ENCODE assay signal across 10 cellular contexts in genomic region chr12:11555743-11556625, GRCh38.
A peak's percentile ranks its signal among the peaks of the same experiment; 100 is the strongest.
DNase-seq lines count a peak whose midpoint lies in the region; ATAC-seq, FAIRE-seq and TF ChIP-seq lines count a peak whose summit lies in the region.
"Had no signal": no experiment of that assay in that cellular context is flagged by ENCODE, and none has a peak within 500 bp of the region (broad histone marks: within the 10 kb centered on the region; RNA-seq: fewer than 3 reads in every experiment).

No MANE protein-coding gene starts in this region.

- no peak for TF ChIP-seq POLR2A in A549 (IDR thresholded peaks at IDR 0.05; ENCODE audit: low read length)

- DNase-seq in A549 (ENCODE audit: low read depth in 1 of 2, low spot score in 1 of 2) (no peak), left lung (no peak), HCEC 1CT (no peak), A172 (ENCODE audit: low spot score) (no peak), NCI-H1417 (lab: John Stamatoyannopoulos, UW) (no peak)
- no peak for DNase-seq in activated CD8-positive, alpha-beta T cell treated with anti-CD3 and anti-CD28 coated beads, Interleukin-2, amount 10 ng/mL, durations not matched to agents 7 days and 5 days
- DNase-seq in effector memory CD8-positive, alpha-beta T cell: no peak
- DNase-seq: activated gamma-delta T cell treated with Interleukin-2 at 50 U/mL for 16 hours, NCI-H526 treated with DMSO at 0.1 percent for 48 hours had no signal

- POLR2A ChIA-PET in A549 (lab: Yijun Ruan, JAX): interaction anchor here (1.0 kb wide), 1 partner anchor 477 kb away, joined by 3 read pairs; no protein-coding TSS in a partner anchor
- POLR2A ChIA-PET in activated CD8-positive, alpha-beta T cell treated with anti-CD3 and anti-CD28 coated beads, Interleukin-2, amount 10 ng/mL, durations not matched to agents 7 days and 5 days (lab: Charles Lee): interaction anchor here (1.5 kb wide), 1 partner anchor 11 kb away, joined by 4 read pairs; no protein-coding TSS in a partner anchor

- FAIRE-seq in A549 (lab: Jason Lieb, UNC): peak; percentile 7

- CTCF ChIA-PET in A549 (lab: Yijun Ruan, JAX): interaction anchor here (0.6 to 2.6 kb wide), 10 partner anchors 11 to 785 kb away, joined by 3 to 29 read pairs (median 4); no protein-coding TSS in a partner anchor
- CTCF ChIA-PET in activated CD8-positive, alpha-beta T cell treated with anti-CD3 and anti-CD28 coated beads, Interleukin-2, amount 10 ng/mL, durations not matched to agents 7 days and 5 days (lab: Charles Lee): interaction anchor here (0.9 to 3.6 kb wide), 9 partner anchors 11 to 481 kb away, joined by 3 to 32 read pairs (median 6); no protein-coding TSS in a partner anchor

- intact Hi-C loops in left lung (cut with DNase I): no loop called here

- H3K4me3 ChIP-seq in A549 (no peak overlapping the region), GM12875 (ENCODE audit: low read depth, low read length) (peak overlapping the region; percentile 22), left lung (peak overlapping the region in 1 of 2 donors; percentile 8)

- no peak overlapping the region for H3K27ac ChIP-seq in A549
- H3K27ac ChIP-seq in left lung: no peak overlapping the region

- WGBS in A549 (ENCODE audit: missing lambda C conversion rate): 25% methylated on average over 11 of the region's 11 CpGs

- H3K27ac Mint-ChIP-seq in activated CD8-positive, alpha-beta T cell treated with anti-CD3 and anti-CD28 coated beads, Interleukin-2, amount 10 ng/mL, durations not matched to agents 7 days and 5 days: peak overlapping the region; percentile 28
- no peak overlapping the region for H3K27ac Mint-ChIP-seq in effector memory CD8-positive, alpha-beta T cell

- no peak for TF ChIP-seq CTCF in A549 (IDR thresholded peaks at IDR 0.05)
- no peak for TF ChIP-seq CTCF in GM12875 (IDR thresholded peaks at IDR 0.05; ENCODE audit: borderline replicate concordance, insufficient read depth, low read depth, low read length)
- TF ChIP-seq CTCF in left lung (IDR thresholded peaks at IDR 0.05): no peak

- H3K36me3 ChIP-seq in left lung: no peaks in the 10 kb centered on the region

- peak overlapping the region; percentile 61 for H3K4me3 Mint-ChIP-seq in activated CD8-positive, alpha-beta T cell treated with anti-CD3 and anti-CD28 coated beads, Interleukin-2, amount 10 ng/mL, durations not matched to agents 7 days and 5 days
- H3K4me3 Mint-ChIP-seq in effector memory CD8-positive, alpha-beta T cell: no peak overlapping the region

- no peaks in the 10 kb centered on the region for H3K36me3 Mint-ChIP-seq in activated CD8-positive, alpha-beta T cell treated with anti-CD3 and anti-CD28 coated beads, Interleukin-2, amount 10 ng/mL, durations not matched to agents 7 days and 5 days (ENCODE audit: low read depth)
- no peaks in the 10 kb centered on the region for H3K36me3 Mint-ChIP-seq in effector memory CD8-positive, alpha-beta T cell (ENCODE audit: insufficient read depth)

- H3K9me3 Mint-ChIP-seq in activated CD8-positive, alpha-beta T cell treated with anti-CD3 and anti-CD28 coated beads, Interleukin-2, amount 10 ng/mL, durations not matched to agents 7 days and 5 days (ENCODE audit: insufficient read depth): no peaks in the 10 kb centered on the region
- H3K9me3 Mint-ChIP-seq in effector memory CD8-positive, alpha-beta T cell: no peaks in the 10 kb centered on the region

- no peaks in the 10 kb centered on the region for H3K27me3 ChIP-seq in left lung

- no peak for TF ChIP-seq RAD21 in A549 (conservative IDR thresholded peaks at IDR 0.05 in 1 of 2, IDR thresholded peaks at IDR 0.05 in 1 of 2)

- TF ChIP-seq EP300 in A549 (IDR thresholded peaks at IDR 0.05): no peak

- peak overlapping the region; percentile 33 for H3K4me2 ChIP-seq in A549

- H3K4me1 ChIP-seq in A549 (no peaks in the 10 kb centered on the region), left lung (peaks cover 0 to 3% of the 10 kb centered on the region in 2 donors)

- ATAC-seq in A549 (peak; percentile 42 to 59; a peak in 5 of 6 replicates), left lung (peak; percentile 87)
- ATAC-seq in activated CD8-positive, alpha-beta T cell treated with anti-CD3 and anti-CD28 coated beads, Interleukin-2, amount 10 ng/mL, durations not matched to agents 7 days and 5 days: peak; percentile 56
- ATAC-seq in effector memory CD8-positive, alpha-beta T cell (replicated peaks): no peak

- H3K9me3 ChIP-seq in A549: no peaks in the 10 kb centered on the region; the same call in 2 of the 3 replicates
- H3K9me3 ChIP-seq in left lung: no peaks in the 10 kb centered on the region

- H3K27me3 Mint-ChIP-seq in activated CD8-positive, alpha-beta T cell treated with anti-CD3 and anti-CD28 coated beads, Interleukin-2, amount 10 ng/mL, durations not matched to agents 7 days and 5 days (ENCODE audit: low read depth): peaks cover 10% of the 10 kb centered on the region
- H3K27me3 Mint-ChIP-seq in effector memory CD8-positive, alpha-beta T cell: peaks cover 10 to 34% of the 10 kb centered on the region in 2 donors

- H3K4me1 Mint-ChIP-seq in activated CD8-positive, alpha-beta T cell treated with anti-CD3 and anti-CD28 coated beads, Interleukin-2, amount 10 ng/mL, durations not matched to agents 7 days and 5 days (ENCODE audit: low read depth): peaks cover 22% of the 10 kb centered on the region
- peaks cover 5 to 14% of the 10 kb centered on the region in 2 donors for H3K4me1 Mint-ChIP-seq in effector memory CD8-positive, alpha-beta T cell (ENCODE audit: low read depth in 2 of 2)

TF ChIP-seq in A549, 52 proteins besides CTCF, POLR2A, EP300 and RAD21:
- no peak for TF ChIP-seq ZNF302 (CRISPR knock-in tag; IDR thresholded peaks at IDR 0.05)
- TF ChIP-seq ESRRA (IDR thresholded peaks at IDR 0.05; ENCODE audit: borderline replicate concordance, low read length): no peak
- no peak for TF ChIP-seq E2F6 (IDR thresholded peaks at IDR 0.05; ENCODE audit: borderline replicate concordance, low read depth)
- no peak for TF ChIP-seq REST (IDR thresholded peaks at IDR 0.05)
- TF ChIP-seq ELK1 (IDR thresholded peaks at IDR 0.05; ENCODE audit: low read depth, low read length): no peak
- no peak for TF ChIP-seq GATA3 (IDR thresholded peaks at IDR 0.05; ENCODE audit: borderline replicate concordance)
- no peak for TF ChIP-seq RFX5 (IDR thresholded peaks at IDR 0.05)
- no peak for TF ChIP-seq HDAC2 (IDR thresholded peaks at IDR 0.05)
- TF ChIP-seq NR3C1 (IDR thresholded peaks at IDR 0.05): no peak
- no peak for TF ChIP-seq HEYL (CRISPR knock-in tag; IDR thresholded peaks at IDR 0.05)
- TF ChIP-seq MAX (IDR thresholded peaks at IDR 0.05): no peak
